Comparison of ENCODE assay signal across 32 cellular contexts in the genomic region with DNA sequence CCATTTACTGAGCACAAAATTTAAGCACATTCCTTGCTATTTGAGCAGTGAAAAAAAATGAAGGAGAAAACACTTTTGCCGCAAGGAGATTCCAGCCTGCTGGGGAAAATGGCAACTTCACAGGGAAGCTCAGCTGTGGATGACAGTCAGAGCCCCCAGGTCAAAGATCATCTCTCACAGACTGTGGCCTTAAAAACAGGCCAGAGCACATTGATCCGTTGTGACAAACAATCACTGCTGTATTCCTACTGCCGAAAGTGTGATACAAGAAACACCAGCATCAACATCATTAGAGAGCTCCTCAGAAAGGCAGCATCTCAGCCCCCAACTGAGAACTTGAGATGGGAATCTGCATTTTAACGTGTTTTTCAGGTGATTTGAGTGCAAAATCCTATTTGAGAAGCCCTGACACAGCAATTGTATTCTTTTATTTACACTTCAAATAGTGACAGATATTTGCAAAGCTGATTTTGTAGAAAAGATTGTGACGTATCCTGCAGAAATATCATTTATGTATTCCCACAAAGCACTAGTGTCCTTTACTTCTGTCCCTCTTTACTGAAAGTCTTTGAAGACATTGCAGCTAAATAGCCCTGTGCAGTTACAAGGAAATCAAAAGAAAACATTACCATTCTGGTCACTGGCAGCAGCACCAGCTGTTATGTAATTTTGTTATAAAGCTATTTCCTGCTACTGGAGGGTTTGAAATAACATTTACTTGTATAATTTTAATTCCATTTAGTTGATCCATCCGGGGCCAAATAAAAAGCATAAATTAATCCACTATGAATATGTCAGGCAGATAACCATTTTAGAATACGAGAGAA.
DNase-seq lines count a peak whose midpoint lies in the region; ATAC-seq and TF ChIP-seq lines count a peak whose summit lies in the region.
"Had no signal": no experiment of that assay in that cellular context is flagged by ENCODE, and none has a peak within 500 bp of the region (broad histone marks: within the 10 kb centered on the region; RNA-seq: fewer than 3 reads in every experiment).

No MANE protein-coding gene starts in this region.

- H3K27me3 ChIP-seq in GM23338 (ENCODE audit: insufficient read depth), result no peaks in the 10 kb centered on the region
- H3K27me3 ChIP-seq: ascending aorta, heart left ventricle had no signal

- no peaks in the 10 kb centered on the region for H3K36me3 ChIP-seq in GM23338 (ENCODE audit: insufficient read depth)
- H3K36me3 ChIP-seq: ascending aorta, heart left ventricle had no signal

- no peak overlapping the region for H2AFZ ChIP-seq in GM23338

- no peaks in the 10 kb centered on the region for H3K27me3 Mint-ChIP-seq in GM23338 (ENCODE audit: insufficient read depth, low read depth, poor library complexity)
- H3K27me3 Mint-ChIP-seq in neural crest cell (ENCODE audit: low read depth), result no peaks in the 10 kb centered on the region
- H3K27me3 Mint-ChIP-seq: activated naive CD8-positive, alpha-beta T cell treated with anti-CD3 and anti-CD28 coated beads, Interleukin-2, amount 10 ng/mL, durations not matched to agents 7 days and 5 days; CD4-positive, alpha-beta memory T cell; memory B cell had no signal

- no peaks in the 10 kb centered on the region for H3F3A ChIP-seq in GM23338 (replicated peaks; ENCODE audit: low read depth)

- peaks cover 3% of the 10 kb centered on the region for H3K9me2 ChIP-seq in GM23338 (ENCODE audit: insufficient read depth)

- ATAC-seq in GM23338 (peak; percentile 57), HG02885 (IDR thresholded peaks at IDR 0.05; ENCODE audit: poor library complexity, unreplicated experiment) (no peak)
- ATAC-seq: HCT116, heart left ventricle had no signal

- H3K27ac Mint-ChIP-seq in GM23338 (no peak overlapping the region; the same call in 1 of the 2 replicates), neural crest cell (ENCODE audit: unreplicated experiment) (no peak overlapping the region)
- H3K27ac Mint-ChIP-seq: activated naive CD8-positive, alpha-beta T cell treated with anti-CD3 and anti-CD28 coated beads, Interleukin-2, amount 10 ng/mL, durations not matched to agents 7 days and 5 days; CD4-positive, alpha-beta memory T cell; memory B cell had no signal

- no peak overlapping the region for H3K27ac ChIP-seq in GM23338 (ENCODE audit: low read depth)
- H3K27ac ChIP-seq: ascending aorta, heart left ventricle, HL-60 had no signal

- no peak overlapping the region for H3K4me3 Mint-ChIP-seq in GM23338
- H3K4me3 Mint-ChIP-seq in neural crest cell, result peak overlapping the region; percentile 58
- H3K4me3 Mint-ChIP-seq: activated naive CD8-positive, alpha-beta T cell treated with anti-CD3 and anti-CD28 coated beads, Interleukin-2, amount 10 ng/mL, durations not matched to agents 7 days and 5 days; CD4-positive, alpha-beta memory T cell; memory B cell had no signal

- DNase-seq in GM23338 (ENCODE audit: low spot score) (no peak), cerebellar cortex (ENCODE audit: low spot score) (peak; percentile 22), inferior parietal cortex (ENCODE audit: extremely low spot score) (peak; percentile 51), neural crest cell (ENCODE audit: low read depth, low spot score) (peak; percentile 15), GM13977 (ENCODE audit: low spot score) (no peak), NCI-H82 treated with DMSO at 0.1 percent for 48 hours (lab: John Stamatoyannopoulos, UW; ENCODE audit: unreplicated experiment) (no peak), D341Med (ENCODE audit: low spot score) (no peak)
- DNase-seq: activated CD4-positive, alpha-beta T cell treated with anti-CD3 and anti-CD28 coated beads for 48 hours; activated effector memory CD4-positive, alpha-beta T cell treated with anti-CD3 and anti-CD28 coated beads, Interleukin-2, amount 50 U/mL, for 16 hours; activated naive CD8-positive, alpha-beta T cell treated with anti-CD3 and anti-CD28 coated beads, Interleukin-2, amount 10 ng/mL, durations not matched to agents 7 days and 5 days; activated T-cell treated with anti-CD3 and anti-CD28 coated beads, Interleukin-2, amount 50 U/mL, for 1 hour; CD4-positive, alpha-beta memory T cell; central memory CD4-positive, alpha-beta T cell; DMS 273 treated with DMSO at 0.1 percent for 48 hours; effector CD4-positive, alpha-beta T cell; EL; erythroblast; heart left ventricle; Karpas-422; kidney glomerular epithelial cell; MV-4-11; NCI-H146; NCI-H446 treated with DMSO at 0.1 percent for 48 hours; Right ventricle myocardium superior; stimulated activated CD4-positive, alpha-beta T cell treated with anti-CD3 and anti-CD28 coated beads, Interleukin-1b, Interleukin-23, amount 100 ng/mL, for 48 hours; trophoblast cell had no signal

- in situ Hi-C loops in GM13977 (cut with MboI; ENCODE audit: low pct_unique_long_range_greater_than_20kb, low sequenced_read_pairs, unreplicated experiment), result no loop called here

- H3K4me1 ChIP-seq in GM23338 (ENCODE audit: insufficient read depth), result peaks cover 26% of the 10 kb centered on the region

- H3K9me3 Mint-ChIP-seq in GM23338 (no peaks in the 10 kb centered on the region), neural crest cell (no peaks in the 10 kb centered on the region)
- H3K9me3 Mint-ChIP-seq: activated naive CD8-positive, alpha-beta T cell treated with anti-CD3 and anti-CD28 coated beads, Interleukin-2, amount 10 ng/mL, durations not matched to agents 7 days and 5 days; memory B cell had no signal

- no peak overlapping the region; the same call in 1 of the 2 replicates for H3K4me2 ChIP-seq in GM23338
- H3K4me2 ChIP-seq: smooth muscle cell had no signal

- H3K4me1 Mint-ChIP-seq in GM23338 (peaks cover 32% of the 10 kb centered on the region), neural crest cell (peaks cover 41% of the 10 kb centered on the region)
- H3K4me1 Mint-ChIP-seq: activated naive CD8-positive, alpha-beta T cell treated with anti-CD3 and anti-CD28 coated beads, Interleukin-2, amount 10 ng/mL, durations not matched to agents 7 days and 5 days; CD4-positive, alpha-beta memory T cell; memory B cell had no signal

- TF ChIP-seq CTCF in GM23338 (conservative IDR thresholded peaks at IDR 0.05; ENCODE audit: low read depth in 2 of 2), result no peak
- TF ChIP-seq CTCF in neural crest cell (conservative IDR thresholded peaks at IDR 0.05), result no peak
- no peak for TF ChIP-seq CTCF in GM13977 (IDR thresholded peaks at IDR 0.05; ENCODE audit: extremely low read depth, insufficient read depth, missing control alignments)

- H3K4me3 ChIP-seq in GM23338, result no peak overlapping the region
- H3K4me3 ChIP-seq: ascending aorta, heart left ventricle, smooth muscle cell had no signal

- no peaks in the 10 kb centered on the region for H3K36me3 Mint-ChIP-seq in GM23338 (ENCODE audit: low read depth)
- H3K36me3 Mint-ChIP-seq in neural crest cell (ENCODE audit: low read depth), result no peaks in the 10 kb centered on the region
- H3K36me3 Mint-ChIP-seq: activated naive CD8-positive, alpha-beta T cell treated with anti-CD3 and anti-CD28 coated beads, Interleukin-2, amount 10 ng/mL, durations not matched to agents 7 days and 5 days; CD4-positive, alpha-beta memory T cell; memory B cell had no signal

- no peaks in the 10 kb centered on the region for H4K20me1 ChIP-seq in GM23338 (replicated peaks; ENCODE audit: insufficient read depth)

- no peaks in the 10 kb centered on the region for H3K79me2 ChIP-seq in GM23338 (replicated peaks; ENCODE audit: insufficient read depth)

TF ChIP-seq in GM23338, 12 proteins besides CTCF, POLR2A, EP300 and RAD21 (continues in another document):
- TF ChIP-seq NANOG (IDR thresholded peaks at IDR 0.05; ENCODE audit: borderline replicate concordance) (no peak), JUNB (IDR thresholded peaks at IDR 0.05; ENCODE audit: unreplicated experiment) (no peak), STAT1 (IDR thresholded peaks at IDR 0.05; ENCODE audit: unreplicated experiment) (no peak)

Comparison
In these comparisons a context has a peak if more than half of its experiments do, and no peak if none do; other contexts are left out.
1. DNase-seq: peak in cerebellar cortex (single experiment), inferior parietal cortex (single experiment) and neural crest cell (single experiment); none in GM23338 (single experiment), GM13977 (single experiment), NCI-H82 treated with DMSO at 0.1 percent for 48 hours (single experiment) and D341Med (single experiment).